8 cellular contexts compared by ENCODE assay signal in the genomic region with DNA sequence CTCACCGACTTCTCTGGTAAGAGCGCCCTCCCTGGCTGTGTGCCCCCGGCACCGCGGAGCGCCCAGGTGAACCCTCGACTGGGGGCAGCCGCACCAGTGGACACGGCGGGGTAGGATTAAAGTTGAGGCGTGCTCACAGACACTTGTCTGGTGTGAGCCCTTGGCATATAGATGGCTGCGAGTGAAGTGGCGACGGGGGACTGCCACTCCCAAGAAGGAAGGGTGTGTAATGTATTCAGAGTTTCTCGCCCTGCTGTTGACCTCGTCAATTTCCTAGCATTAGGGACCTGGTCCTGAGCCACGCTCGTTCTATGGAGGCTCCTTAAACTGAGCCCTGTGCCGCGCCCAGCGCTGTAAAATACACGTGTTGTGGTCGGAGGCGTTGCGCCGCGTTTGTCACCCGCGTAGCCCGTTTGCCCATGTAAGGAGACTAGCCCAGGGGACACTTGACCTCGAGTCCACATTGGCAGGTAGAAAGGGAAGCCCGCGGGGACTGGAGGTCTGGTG. TPM values are rescaled to one million over a fixed set of nuclear protein-coding genes. Genes with fewer than 3 reads are reported as not detected.
DNase-seq lines count a peak whose midpoint lies in the region; ATAC-seq, FAIRE-seq and TF ChIP-seq lines count a peak whose summit lies in the region.

No MANE protein-coding gene starts in this region.

- peak; percentile 36 for DNase-seq in activated CD4-positive, CD25-positive, alpha-beta regulatory T cell treated with anti-CD3 and anti-CD28 coated beads, Interleukin-2, amount 50 U/mL, for 72 hours
- no peak for DNase-seq in activated CD4-positive, CD25-positive, alpha-beta regulatory T cell (lab: John Stamatoyannopoulos, UW)
- peak; percentile 45 to 72 (median 58) for DNase-seq in heart left ventricle
- no peak for DNase-seq in progenitor cell of endocrine pancreas (ENCODE audit: low spot score, unreplicated experiment)
- DNase-seq in SKM-1 treated with dmso at 0.1 percent for 144 hours (lab: John Stamatoyannopoulos, UW; ENCODE audit: unreplicated experiment) = no peak
- DNase-seq in H54 (ENCODE audit: insufficient read length, low spot score) = no peak

- H3K9me3 ChIP-seq in heart left ventricle = no peaks in the 10 kb centered on the region

- 15 to 29% (median 25%) methylated on average over 29 to 33 of the region's 33 CpGs for WGBS in heart left ventricle, 4 donors

- TF ChIP-seq CTCF in heart left ventricle (IDR thresholded peaks at IDR 0.05) (peak in 3 of 12 donors; percentile 17 to 20 (median 19)), progenitor cell of endocrine pancreas (IDR thresholded peaks at IDR 0.05; ENCODE audit: unreplicated experiment) (no peak)

- intact Hi-C loops in heart left ventricle (cut with DNase I) = loop anchor here (2.0 to 10.0 kb wide), 11 partner anchors 39 to 199 kb away; a partner anchor contains a TSS

- peaks cover 44% of the 10 kb centered on the region for H3K4me1 Mint-ChIP-seq in activated T-helper 17 cell treated with anti-CD3 and anti-CD28 coated beads, Interleukin-2, amount 50 U/mL, for 72 hours
- H3K4me1 Mint-ChIP-seq in progenitor cell of endocrine pancreas (ENCODE audit: low read depth) = peaks cover 28% of the 10 kb centered on the region

- peaks cover 12 to 70% (median 45%) of the 10 kb centered on the region in 12 donors for H3K4me1 ChIP-seq in heart left ventricle

- peaks cover 0 to 10% (median 2%) of the 10 kb centered on the region in 9 donors for H3K36me3 ChIP-seq in heart left ventricle

- peak overlapping the region; percentile 94 to 100 (median 99) for H3K27ac ChIP-seq in heart left ventricle

- no peaks in the 10 kb centered on the region for H3K27me3 Mint-ChIP-seq in activated T-helper 17 cell treated with anti-CD3 and anti-CD28 coated beads, Interleukin-2, amount 50 U/mL, for 72 hours
- peaks cover 67% of the 10 kb centered on the region for H3K27me3 Mint-ChIP-seq in progenitor cell of endocrine pancreas

- peak overlapping the region; percentile 82 for H3K27ac Mint-ChIP-seq in activated T-helper 17 cell treated with anti-CD3 and anti-CD28 coated beads, Interleukin-2, amount 50 U/mL, for 72 hours
- no peak overlapping the region for H3K27ac Mint-ChIP-seq in progenitor cell of endocrine pancreas

- H3K4me3 Mint-ChIP-seq in activated T-helper 17 cell treated with anti-CD3 and anti-CD28 coated beads, Interleukin-2, amount 50 U/mL, for 72 hours = peak overlapping the region; percentile 92
- H3K4me3 Mint-ChIP-seq in progenitor cell of endocrine pancreas (ENCODE audit: low read depth) = peak overlapping the region; percentile 72

- H3K36me3 Mint-ChIP-seq in activated T-helper 17 cell treated with anti-CD3 and anti-CD28 coated beads, Interleukin-2, amount 50 U/mL, for 72 hours (ENCODE audit: low read depth) = peaks cover 15% of the 10 kb centered on the region
- no peaks in the 10 kb centered on the region for H3K36me3 Mint-ChIP-seq in progenitor cell of endocrine pancreas (ENCODE audit: insufficient read depth)

- H3K4me3 ChIP-seq in heart left ventricle = peak overlapping the region; percentile 36 to 95 (median 76)

- no peak for TF ChIP-seq POLR2A in heart left ventricle (IDR thresholded peaks at IDR 0.05)
- no peak for TF ChIP-seq POLR2A in H54 (IDR thresholded peaks at IDR 0.05; ENCODE audit: low read depth, low read length)

- no peaks in the 10 kb centered on the region for H3K27me3 ChIP-seq in heart left ventricle

- FAIRE-seq in H54 (lab: Jason Lieb, UNC) = no peak

- no peaks in the 10 kb centered on the region for H3K9me3 Mint-ChIP-seq in activated T-helper 17 cell treated with anti-CD3 and anti-CD28 coated beads, Interleukin-2, amount 50 U/mL, for 72 hours
- H3K9me3 Mint-ChIP-seq in progenitor cell of endocrine pancreas (ENCODE audit: low read depth) = no peaks in the 10 kb centered on the region

- no peak for ATAC-seq in activated T-helper 17 cell treated with anti-CD3 and anti-CD28 coated beads, Interleukin-2, amount 50 U/mL, for 72 hours (replicated peaks)
- ATAC-seq in heart left ventricle = peak in 3 of 4 donors; percentile 9 to 23 (median 12)
- ATAC-seq in HG03280 (IDR thresholded peaks at IDR 0.05; ENCODE audit: unreplicated experiment) = no peak

RNA-seq across cellular contexts. Expression of a gene that starts 0.5 kb away (rescaled TPM):
- total RNA-seq in activated T-helper 17 cell treated with anti-CD3 and anti-CD28 coated beads, Interleukin-2, amount 50 U/mL, for 72 hours = 10 to 100 TPM in 1 of 2 donors, 1 to 10 TPM in 1; 10.0 to 13.1 TPM
- total RNA-seq in heart left ventricle = 10 to 100 TPM; 10.1 to 44.4 (median 19.7) TPM
- polyA plus RNA-seq in heart left ventricle = 10 to 100 TPM; 17.3 to 22.8 TPM
- not detected in 2 replicates for total RNA-seq in progenitor cell of endocrine pancreas

RNA-seq across cellular contexts. Expression of a gene that starts 20.2 kb away (rescaled TPM):
- total RNA-seq in activated T-helper 17 cell treated with anti-CD3 and anti-CD28 coated beads, Interleukin-2, amount 50 U/mL, for 72 hours = 10 to 100 TPM; 17.6 to 37.2 TPM
- total RNA-seq in heart left ventricle = 10 to 100 TPM in 6 of 9 donors, 1 to 10 TPM in 3; 6.7 to 26.0 (median 11.5) TPM
- polyA plus RNA-seq in heart left ventricle = 10 to 100 TPM in 1 of 2 donors, 1 to 10 TPM in 1; 4.6 to 10.3 TPM
- 17.0 and 17.1 TPM in 2 replicates for total RNA-seq in progenitor cell of endocrine pancreas

Comparison
In these comparisons a context has a peak if more than half of its experiments do, and no peak if none do; other contexts are left out.
1. DNase-seq: peak in activated CD4-positive, CD25-positive, alpha-beta regulatory T cell treated with anti-CD3 and anti-CD28 coated beads, Interleukin-2, amount 50 U/mL, for 72 hours (single experiment) and heart left ventricle (5 of 5); none in activated CD4-positive, CD25-positive, alpha-beta regulatory T cell (0 of 4), progenitor cell of endocrine pancreas (single experiment), SKM-1 treated with dmso at 0.1 percent for 144 hours (single experiment) and H54 (single experiment).
2. ATAC-seq: peak in heart left ventricle (3 of 4); none in activated T-helper 17 cell treated with anti-CD3 and anti-CD28 coated beads, Interleukin-2, amount 50 U/mL, for 72 hours (single experiment) and HG03280 (single experiment).